In genomic region chr2:28896906-28897305, GRCh38 we compare ENCODE assay signal across 7 cellular contexts. TPM values are rescaled to one million over a fixed set of nuclear protein-coding genes. Genes with fewer than 3 reads are reported as not detected.
DNase-seq lines count a peak whose midpoint lies in the region; ATAC-seq, FAIRE-seq and TF ChIP-seq lines count a peak whose summit lies in the region.

No MANE protein-coding gene starts in this region.

- H3K27me3 ChIP-seq in KMS-11 (ENCODE audit: insufficient read depth, low read depth): no peaks in the 10 kb centered on the region
- H3K27me3 ChIP-seq in K562 (ENCODE audit: control insufficient read depth in 2 of 2, insufficient read depth in 2 of 2, low read length in 2 of 2): no peaks in the 10 kb centered on the region
- H3K27me3 ChIP-seq in neural progenitor cell: peaks cover 12% of the 10 kb centered on the region
- no peaks in the 10 kb centered on the region for H3K27me3 ChIP-seq in suprapubic skin

- no peak for TF ChIP-seq RAD21 in K562 (CRISPR knock-in tag; conservative IDR thresholded peaks at IDR 0.05 in 1 of 2, IDR thresholded peaks at IDR 0.05 in 1 of 2)

- H2AFZ ChIP-seq in KMS-11 (ENCODE audit: low read depth) (no peak overlapping the region), K562 (ENCODE audit: low read depth, low read length) (no peak overlapping the region), neural progenitor cell (replicated peaks) (no peak overlapping the region)

- WGBS in K562 (ENCODE audit: insufficient coverage, low coverage, missing lambda C conversion rate): 0% methylated on average over 2 of the region's 2 CpGs
- 28% methylated on average over 2 of the region's 2 CpGs for WGBS in suprapubic skin

- H3K27ac ChIP-seq in KMS-11 (no peak overlapping the region; the same call in 1 of the 2 replicates), K562 (ENCODE audit: extremely low read depth, low read depth, low read length) (no peak overlapping the region), neural progenitor cell (no peak overlapping the region), suprapubic skin (no peak overlapping the region)

- H3K9me3 ChIP-seq in K562 (replicated peaks; ENCODE audit: control insufficient read depth, insufficient read depth, low read depth, low read length) (no peaks in the 10 kb centered on the region), neural progenitor cell (ENCODE audit: low read depth) (no peaks in the 10 kb centered on the region), suprapubic skin (no peaks in the 10 kb centered on the region)

- no peaks in the 10 kb centered on the region for H3K36me3 Mint-ChIP-seq in neural progenitor cell

- CTCF ChIA-PET in K562 (lab: Yijun Ruan, JAX; ENCODE audit: low intra/inter-chr PET ratio): no interaction called here

- H3K4me3 ChIP-seq in KMS-11 (IDR thresholded peaks at IDR 0.05; ENCODE audit: insufficient read depth, low read depth, low read length) (no peak overlapping the region), K562 (peak overlapping the region; percentile 94), neural progenitor cell (peak overlapping the region; percentile 94), suprapubic skin (no peak overlapping the region)

- no peak for ATAC-seq in K562
- ATAC-seq in GM19395 (IDR thresholded peaks at IDR 0.05; ENCODE audit: unreplicated experiment): no peak

- H3K9ac ChIP-seq in KMS-11 (peak overlapping the region; percentile 100; the same call in 1 of the 2 replicates), K562 (ENCODE audit: insufficient read depth in 1 of 2, low read depth in 2 of 2, low read length in 2 of 2) (peak overlapping the region in 1 of 2 experiments; percentile 98; a peak in 1 of 4 replicates), neural progenitor cell (no peak overlapping the region)

- H3K4me1 Mint-ChIP-seq in neural progenitor cell: peaks cover 19% of the 10 kb centered on the region

- H3K9me1 ChIP-seq in K562 (ENCODE audit: control insufficient read depth, insufficient read depth, low read length): no peaks in the 10 kb centered on the region

- intact Hi-C loops in K562 (cut with micrococcal nuclease): loop anchor here (5.0 kb wide), 1 partner anchor 70 kb away; no protein-coding TSS in a partner anchor

- POLR2A ChIA-PET in K562 (lab: Yijun Ruan, JAX): interaction anchor here (0.8 to 3.6 kb wide), 5 partner anchors 7 to 26 kb away, joined by 3 to 30 read pairs (median 4); partner anchors contain the start of gene TRMT61B

- DNase-seq in EH (ENCODE audit: low read depth) (peak; percentile 75), K562 (ENCODE audit: extremely low read depth in 1 of 4, low spot score in 3 of 4) (peak in 1 of 4 experiments; percentile 19), neural progenitor cell (ENCODE audit: low spot score) (no peak), kidney glomerular epithelial cell (lab: John Stamatoyannopoulos, UW) (no peak), suprapubic skin (ENCODE audit: low spot score in 2 of 2) (no peak)

- no TSS peak for BruUV-seq in K562 (replicated peaks; lab: Mats Ljungman, UMichigan)

- in situ Hi-C loops in K562 (cut with MboI): no loop called here

- peaks cover 7% of the 10 kb centered on the region for H3F3A ChIP-seq in neural progenitor cell (ENCODE audit: low read depth)

- TF ChIP-seq POLR2A in K562 (conservative IDR thresholded peaks at IDR 0.05) (no peak), suprapubic skin (IDR thresholded peaks at IDR 0.05) (no peak)

- H3K4me2 ChIP-seq in KMS-11 (peak overlapping the region; percentile 85), K562 (ENCODE audit: insufficient read depth, low read length) (peak overlapping the region; percentile 98), neural progenitor cell (peak overlapping the region; percentile 96)

- peaks cover 50% of the 10 kb centered on the region for H3K4me1 ChIP-seq in KMS-11 (ENCODE audit: low read depth, poor library complexity, severe bottlenecking)
- H3K4me1 ChIP-seq in K562 (replicated peaks in 1 of 2; ENCODE audit: control insufficient read depth in 2 of 2, insufficient read depth in 2 of 2, low read length in 2 of 2): peaks cover 7 to 21% of the 10 kb centered on the region in 2 experiments; a peak in 4 of 5 replicates
- H3K4me1 ChIP-seq in neural progenitor cell: peaks cover 17% of the 10 kb centered on the region
- peaks cover 42% of the 10 kb centered on the region for H3K4me1 ChIP-seq in suprapubic skin

- H3K9me3 Mint-ChIP-seq in neural progenitor cell: no peaks in the 10 kb centered on the region

- H3K36me3 ChIP-seq in KMS-11 (ENCODE audit: insufficient read depth) (no peaks in the 10 kb centered on the region; the same call in 1 of the 2 replicates), K562 (ENCODE audit: control insufficient read depth, insufficient read depth, low read length) (peaks cover 58% of the 10 kb centered on the region), neural progenitor cell (no peaks in the 10 kb centered on the region), suprapubic skin (no peaks in the 10 kb centered on the region)

- peak overlapping the region; percentile 42 for H3K4me3 Mint-ChIP-seq in neural progenitor cell

- H3K27ac Mint-ChIP-seq in neural progenitor cell: no peak overlapping the region

- peaks cover 66% of the 10 kb centered on the region for H4K20me1 ChIP-seq in KMS-11 (ENCODE audit: insufficient read depth)
- peaks cover 43% of the 10 kb centered on the region for H4K20me1 ChIP-seq in K562 (replicated peaks; ENCODE audit: control insufficient read depth, insufficient read depth, low read length)
- H4K20me1 ChIP-seq in neural progenitor cell (ENCODE audit: low read depth): peaks cover 70% of the 10 kb centered on the region

- no peaks in the 10 kb centered on the region for H3K27me3 Mint-ChIP-seq in neural progenitor cell (ENCODE audit: insufficient read depth, low read depth)

- TF ChIP-seq CTCF in KMS-11 (conservative IDR thresholded peaks at IDR 0.05; ENCODE audit: low read depth, low read length): no peak
- no peak for TF ChIP-seq CTCF in K562 (IDR thresholded peaks at IDR 0.05 in 2 of 3, conservative IDR thresholded peaks at IDR 0.05 in 1 of 3; ENCODE audit: insufficient read depth in 2 of 3, low read depth in 1 of 3, low read length in 3 of 3)
- no peak for TF ChIP-seq CTCF in neural progenitor cell (IDR thresholded peaks at IDR 0.05)
- TF ChIP-seq CTCF in suprapubic skin (IDR thresholded peaks at IDR 0.05): no peak

- H3K79me2 ChIP-seq in KMS-11 (ENCODE audit: insufficient read depth, low read depth) (peaks cover 75% of the 10 kb centered on the region), K562 (ENCODE audit: control insufficient read depth, insufficient read depth, low read length) (peaks cover 76% of the 10 kb centered on the region), neural progenitor cell (ENCODE audit: low read depth) (peaks cover 75% of the 10 kb centered on the region)

- TF ChIP-seq EP300 in K562 (IDR thresholded peaks at IDR 0.05; ENCODE audit: low read length) (no peak), suprapubic skin (IDR thresholded peaks at IDR 0.05) (no peak)

- FAIRE-seq in K562 (lab: Jason Lieb, UNC): peak; percentile 48

RNA-seq across cellular contexts. Expression of gene WDR43, which starts 2.4 kb away (rescaled TPM):
- 135 and 262 TPM in 2 replicates for total RNA-seq in K562 (2011; cell fraction: chromatin; rRNA removed; ENCODE audit: low replicate concordance)
- total RNA-seq in K562 (2011; cell fraction: nucleolus; rRNA removed): 43.0 and 47.1 TPM in 2 replicates
- total RNA-seq in K562 (2011; cell fraction: nucleoplasm; rRNA removed): 83.1 and 84.3 TPM in 2 replicates
- 105 and 106 TPM in 2 replicates for total RNA-seq in K562 (2014; rRNA removed)
- 134 and 161 TPM in 2 replicates for total RNA-seq in K562 (2014; rRNA removed; fragmentation: Illumina TruSeq; extraction: Trizol)
- total RNA-seq in K562 (2015; rRNA removed; fragmentation: Illumina TruSeq; extraction: Trizol): 144 and 149 TPM in 2 replicates
- 105 and 107 TPM in 2 replicates for total RNA-seq in K562 (2021)
- polyA plus RNA-seq in K562 (2011; rRNA removed): 147 and 197 TPM in 2 replicates
- polyA plus RNA-seq in K562 (2011; cell fraction: cytosol; rRNA removed): 38.2 and 53.2 TPM in 2 replicates
- 67.5 and 86.6 TPM in 2 replicates for polyA plus RNA-seq in K562 (2011; cell fraction: nucleus; rRNA removed)
- polyA plus RNA-seq in K562 (2012): 31.9 and 60.1 TPM in 2 replicates
- polyA plus RNA-seq in K562 (2014; fragmentation: Illumina TruSeq; extraction: Trizol): 77.9 and 83.1 TPM in 2 replicates
- polyA plus RNA-seq in K562 (2014; fragmentation: Nextera tagmentation; extraction: Ambion mirVana): 10 to 100 TPM; 34.6 to 39.2 TPM
- 53.6 and 58.3 TPM in 2 replicates for polyA plus RNA-seq in K562 (2014; rRNA removed)
- 600 and 656 TPM in 2 replicates for polyA minus RNA-seq in K562 (2011; rRNA and poly(A)+ RNA removed)
- 95.2 and 128 TPM in 2 replicates for polyA minus RNA-seq in K562 (2011; cell fraction: cytosol; rRNA and poly(A)+ RNA removed)
- 61.4 and 133 TPM in 2 replicates for polyA minus RNA-seq in K562 (2011; cell fraction: nucleus; rRNA and poly(A)+ RNA removed)
- 55.8 and 139 TPM in 2 replicates for total RNA-seq in neural progenitor cell (ENCODE audit: low replicate concordance)
- total RNA-seq in suprapubic skin: 10 to 100 TPM; 49.3 to 92.5 (median 62.2) TPM

RNA-seq across cellular contexts. Expression of gene TRMT61B, which starts 26.8 kb away (rescaled TPM):
- 18.5 and 29.3 TPM in 2 replicates for total RNA-seq in K562 (2011; cell fraction: chromatin; rRNA removed; ENCODE audit: low replicate concordance)
- 13.6 and 14.7 TPM in 2 replicates for total RNA-seq in K562 (2011; cell fraction: nucleolus; rRNA removed)
- total RNA-seq in K562 (2011; cell fraction: nucleoplasm; rRNA removed): 16.7 and 19.5 TPM in 2 replicates
- total RNA-seq in K562 (2014; rRNA removed): 13.7 and 19.2 TPM in 2 replicates
- 27.1 and 28.9 TPM in 2 replicates for total RNA-seq in K562 (2014; rRNA removed; fragmentation: Illumina TruSeq; extraction: Trizol)
- 22.3 and 22.9 TPM in 2 replicates for total RNA-seq in K562 (2015; rRNA removed; fragmentation: Illumina TruSeq; extraction: Trizol)
- total RNA-seq in K562 (2021): 17.4 and 20.0 TPM in 2 replicates
- polyA plus RNA-seq in K562 (2011; rRNA removed): 22.8 and 28.3 TPM in 2 replicates
- polyA plus RNA-seq in K562 (2011; cell fraction: cytosol; rRNA removed): 6.7 and 8.6 TPM in 2 replicates
- 10.1 and 13.5 TPM in 2 replicates for polyA plus RNA-seq in K562 (2011; cell fraction: nucleus; rRNA removed)
- polyA plus RNA-seq in K562 (2012): 16.7 and 18.3 TPM in 2 replicates
- polyA plus RNA-seq in K562 (2014; fragmentation: Illumina TruSeq; extraction: Trizol): 18.8 and 19.5 TPM in 2 replicates
- polyA plus RNA-seq in K562 (2014; fragmentation: Nextera tagmentation; extraction: Ambion mirVana): 10 to 100 TPM; 16.7 to 26.8 TPM
- polyA plus RNA-seq in K562 (2014; rRNA removed): 13.2 and 21.4 TPM in 2 replicates
- polyA minus RNA-seq in K562 (2011; rRNA and poly(A)+ RNA removed): 11.7 and 13.1 TPM in 2 replicates
- polyA minus RNA-seq in K562 (2011; cell fraction: cytosol; rRNA and poly(A)+ RNA removed): 5.9 and 7.9 TPM in 2 replicates
- polyA minus RNA-seq in K562 (2011; cell fraction: nucleus; rRNA and poly(A)+ RNA removed): 10.2 and 13.2 TPM in 2 replicates
- 15.1 and 23.9 TPM in 2 replicates for total RNA-seq in neural progenitor cell (ENCODE audit: low replicate concordance)
- total RNA-seq in suprapubic skin: 10 to 100 TPM in 3 of 4 donors, 1 to 10 TPM in 1; 9.4 to 14.5 (median 10.8) TPM

Comparison
In these comparisons a context has a peak if more than half of its experiments do, and no peak if none do; other contexts are left out.
1. H3K4me3 ChIP-seq: peak in K562 (single experiment) and neural progenitor cell (single experiment); none in KMS-11 (single experiment) and suprapubic skin (single experiment).
2. Peak in every context shown above with its lines, with median percentiles within 50 percentile points of each other: H3K4me2 ChIP-seq.